16 cellular contexts compared by ENCODE assay signal in genomic region chr10:124448696-124449169, GRCh38. TPM values are rescaled to one million over a fixed set of nuclear protein-coding genes. Genes with fewer than 3 reads are reported as not detected.
DNase-seq lines count a peak whose midpoint lies in the region; ATAC-seq and TF ChIP-seq lines count a peak whose summit lies in the region.
"Had no signal": no experiment of that assay in that cellular context is flagged by ENCODE, and none has a peak within 500 bp of the region (broad histone marks: within the 10 kb centered on the region; RNA-seq: fewer than 3 reads in every experiment).

No MANE protein-coding gene starts in this region.

- H3K27me3 ChIP-seq in ascending aorta: peaks cover 7% of the 10 kb centered on the region

- ATAC-seq in activated naive CD8-positive, alpha-beta T cell treated with anti-CD3 and anti-CD28 coated beads, Interleukin-2, amount 10 ng/mL, durations not matched to agents 7 days and 5 days (ENCODE audit: low read depth): no peak
- ATAC-seq in stimulated activated effector memory CD8-positive, alpha-beta T cell treated with anti-CD3 and anti-CD28 coated beads, Interleukin-12 subunit alpha, Interleukin-12 subunit beta, amount 100 ng/mL, for 72 hours: no peak
- no peak for ATAC-seq in HG03460 (IDR thresholded peaks at IDR 0.05; ENCODE audit: unreplicated experiment)
- ATAC-seq: activated CD4-positive, CD25-positive, alpha-beta regulatory T cell treated with anti-CD3 and anti-CD28 coated beads, Interleukin-2, amount 50 U/mL, for 24 hours had no signal

- no peak overlapping the region for H3K4me3 ChIP-seq in ascending aorta
- H3K4me3 ChIP-seq: SJSA1, tibial nerve had no signal

- peaks cover 4 to 17% of the 10 kb centered on the region in 2 donors for H3K4me1 ChIP-seq in ascending aorta
- H3K4me1 ChIP-seq: SJSA1 had no signal

- H3K27ac Mint-ChIP-seq in activated naive CD4-positive, alpha-beta T cell treated with anti-CD3 and anti-CD28 coated beads for 36 hours: no peak overlapping the region
- no peak overlapping the region for H3K27ac Mint-ChIP-seq in activated naive CD8-positive, alpha-beta T cell treated with anti-CD3 and anti-CD28 coated beads, Interleukin-2, amount 10 ng/mL, durations not matched to agents 7 days and 5 days
- no peak overlapping the region for H3K27ac Mint-ChIP-seq in stimulated activated effector memory CD8-positive, alpha-beta T cell treated with anti-CD3 and anti-CD28 coated beads, Interleukin-12 subunit alpha, Interleukin-12 subunit beta, amount 100 ng/mL, for 72 hours

- intact Hi-C loops in activated naive CD4-positive, alpha-beta T cell treated with anti-CD3 and anti-CD28 coated beads for 36 hours (cut with micrococcal nuclease): no loop called here
- intact Hi-C loops in ascending aorta (cut with DNase I): no loop called here

- CTCF ChIA-PET in activated naive CD4-positive, alpha-beta T cell treated with anti-CD3 and anti-CD28 coated beads for 36 hours (lab: Charles Lee): interaction anchor here (0.7 kb wide), 1 partner anchor 58 kb away, joined by 3 read pairs; no protein-coding TSS in a partner anchor

- no peaks in the 10 kb centered on the region for H3K36me3 ChIP-seq in ascending aorta
- H3K36me3 ChIP-seq: SJSA1, tibial nerve had no signal

- H3K36me3 Mint-ChIP-seq in activated naive CD4-positive, alpha-beta T cell treated with anti-CD3 and anti-CD28 coated beads for 36 hours (ENCODE audit: low read depth): no peaks in the 10 kb centered on the region
- H3K36me3 Mint-ChIP-seq in activated naive CD8-positive, alpha-beta T cell treated with anti-CD3 and anti-CD28 coated beads, Interleukin-2, amount 10 ng/mL, durations not matched to agents 7 days and 5 days: no peaks in the 10 kb centered on the region
- no peaks in the 10 kb centered on the region for H3K36me3 Mint-ChIP-seq in stimulated activated effector memory CD8-positive, alpha-beta T cell treated with anti-CD3 and anti-CD28 coated beads, Interleukin-12 subunit alpha, Interleukin-12 subunit beta, amount 100 ng/mL, for 72 hours

- peaks cover 21% of the 10 kb centered on the region for H3K4me1 Mint-ChIP-seq in activated naive CD4-positive, alpha-beta T cell treated with anti-CD3 and anti-CD28 coated beads for 36 hours (ENCODE audit: low read depth)
- peaks cover 12% of the 10 kb centered on the region for H3K4me1 Mint-ChIP-seq in activated naive CD8-positive, alpha-beta T cell treated with anti-CD3 and anti-CD28 coated beads, Interleukin-2, amount 10 ng/mL, durations not matched to agents 7 days and 5 days
- H3K4me1 Mint-ChIP-seq in stimulated activated effector memory CD8-positive, alpha-beta T cell treated with anti-CD3 and anti-CD28 coated beads, Interleukin-12 subunit alpha, Interleukin-12 subunit beta, amount 100 ng/mL, for 72 hours: peaks cover 11% of the 10 kb centered on the region

- no peak for TF ChIP-seq CTCF in ascending aorta (IDR thresholded peaks at IDR 0.05)

- H3K9me3 Mint-ChIP-seq in activated naive CD4-positive, alpha-beta T cell treated with anti-CD3 and anti-CD28 coated beads for 36 hours: no peaks in the 10 kb centered on the region
- no peaks in the 10 kb centered on the region for H3K9me3 Mint-ChIP-seq in activated naive CD8-positive, alpha-beta T cell treated with anti-CD3 and anti-CD28 coated beads, Interleukin-2, amount 10 ng/mL, durations not matched to agents 7 days and 5 days
- no peaks in the 10 kb centered on the region for H3K9me3 Mint-ChIP-seq in stimulated activated effector memory CD8-positive, alpha-beta T cell treated with anti-CD3 and anti-CD28 coated beads, Interleukin-12 subunit alpha, Interleukin-12 subunit beta, amount 100 ng/mL, for 72 hours

- POLR2A ChIA-PET in activated naive CD8-positive, alpha-beta T cell treated with anti-CD3 and anti-CD28 coated beads, Interleukin-2, amount 10 ng/mL, durations not matched to agents 7 days and 5 days (lab: Charles Lee): no interaction called here

- DNase-seq in activated naive CD4-positive, alpha-beta T cell treated with anti-CD3 and anti-CD28 coated beads for 36 hours: no peak
- no peak for DNase-seq in activated naive CD4-positive, alpha-beta T cell (lab: John Stamatoyannopoulos, UW)
- DNase-seq in activated naive CD8-positive, alpha-beta T cell treated with anti-CD3 and anti-CD28 coated beads, Interleukin-2, amount 10 ng/mL, durations not matched to agents 7 days and 5 days: no peak
- DNase-seq in iPS-NIHi7 (ENCODE audit: extremely low spot score) (peak; percentile 64), NOMO-1 treated with DMSO at 0.1 percent for 48 hours (lab: John Stamatoyannopoulos, UW; ENCODE audit: unreplicated experiment) (no peak), ascending aorta (ENCODE audit: low spot score in 2 of 2) (no peak)
- no peak for DNase-seq in stimulated activated effector memory CD8-positive, alpha-beta T cell treated with anti-CD3 and anti-CD28 coated beads, Interleukin-12 subunit alpha, Interleukin-12 subunit beta, amount 100 ng/mL, for 72 hours (ENCODE audit: low spot score in 2 of 2)
- DNase-seq: activated naive CD4-positive, alpha-beta T cell treated with Interleukin-2 at 50 U/mL for 16 hours; right cardiac atrium had no signal

- H3K4me3 Mint-ChIP-seq in activated naive CD4-positive, alpha-beta T cell treated with anti-CD3 and anti-CD28 coated beads for 36 hours: peak overlapping the region; percentile 57
- H3K4me3 Mint-ChIP-seq in activated naive CD8-positive, alpha-beta T cell treated with anti-CD3 and anti-CD28 coated beads, Interleukin-2, amount 10 ng/mL, durations not matched to agents 7 days and 5 days: peak overlapping the region; percentile 17
- peak overlapping the region; percentile 41 for H3K4me3 Mint-ChIP-seq in stimulated activated effector memory CD8-positive, alpha-beta T cell treated with anti-CD3 and anti-CD28 coated beads, Interleukin-12 subunit alpha, Interleukin-12 subunit beta, amount 100 ng/mL, for 72 hours

- H3K27ac ChIP-seq in ascending aorta: no peak overlapping the region
- H3K27ac ChIP-seq: SJSA1, tibial nerve had no signal

- no peaks in the 10 kb centered on the region for H3K9me3 ChIP-seq in ascending aorta
- H3K9me3 ChIP-seq: SJSA1, tibial nerve had no signal

- peaks cover 75% of the 10 kb centered on the region for H3K27me3 Mint-ChIP-seq in activated naive CD4-positive, alpha-beta T cell treated with anti-CD3 and anti-CD28 coated beads for 36 hours (ENCODE audit: low read depth)
- peaks cover 87% of the 10 kb centered on the region for H3K27me3 Mint-ChIP-seq in activated naive CD8-positive, alpha-beta T cell treated with anti-CD3 and anti-CD28 coated beads, Interleukin-2, amount 10 ng/mL, durations not matched to agents 7 days and 5 days

RNA-seq across cellular contexts. Expression of gene NKX1-2, which starts 1.1 kb away (rescaled TPM):
- total RNA-seq in activated naive CD4-positive, alpha-beta T cell treated with anti-CD3 and anti-CD28 coated beads for 36 hours: not detected
- total RNA-seq in activated naive CD8-positive, alpha-beta T cell treated with anti-CD3 and anti-CD28 coated beads, Interleukin-2, amount 10 ng/mL, durations not matched to agents 7 days and 5 days: not detected
- total RNA-seq in ascending aorta: not detected
- total RNA-seq: dermis microvascular lymphatic vessel endothelial cell, glomerular endothelial cell, mesenteric fat pad, right cardiac atrium, SJSA1, tibial nerve had no signal

RNA-seq across cellular contexts. Expression of gene LHPP, which starts 12.9 kb away (rescaled TPM):
- 10 to 100 TPM; 17.7 TPM for total RNA-seq in activated naive CD4-positive, alpha-beta T cell treated with anti-CD3 and anti-CD28 coated beads for 36 hours
- total RNA-seq in activated naive CD8-positive, alpha-beta T cell treated with anti-CD3 and anti-CD28 coated beads, Interleukin-2, amount 10 ng/mL, durations not matched to agents 7 days and 5 days: 10 to 100 TPM; 21.4 to 24.3 TPM
- 5.1 TPM for total RNA-seq in ascending aorta

RNA-seq across cellular contexts. Expression of gene OAT, which starts 30.0 kb away (rescaled TPM):
- 10 to 100 TPM; 37.4 to 41.6 TPM for total RNA-seq in activated naive CD4-positive, alpha-beta T cell treated with anti-CD3 and anti-CD28 coated beads for 36 hours
- total RNA-seq in activated naive CD8-positive, alpha-beta T cell treated with anti-CD3 and anti-CD28 coated beads, Interleukin-2, amount 10 ng/mL, durations not matched to agents 7 days and 5 days: 10 to 100 TPM; 25.3 to 28.0 TPM
- total RNA-seq in ascending aorta: 48.2 TPM
